ENCODE assay signal across 8 cellular contexts in the genomic region with DNA sequence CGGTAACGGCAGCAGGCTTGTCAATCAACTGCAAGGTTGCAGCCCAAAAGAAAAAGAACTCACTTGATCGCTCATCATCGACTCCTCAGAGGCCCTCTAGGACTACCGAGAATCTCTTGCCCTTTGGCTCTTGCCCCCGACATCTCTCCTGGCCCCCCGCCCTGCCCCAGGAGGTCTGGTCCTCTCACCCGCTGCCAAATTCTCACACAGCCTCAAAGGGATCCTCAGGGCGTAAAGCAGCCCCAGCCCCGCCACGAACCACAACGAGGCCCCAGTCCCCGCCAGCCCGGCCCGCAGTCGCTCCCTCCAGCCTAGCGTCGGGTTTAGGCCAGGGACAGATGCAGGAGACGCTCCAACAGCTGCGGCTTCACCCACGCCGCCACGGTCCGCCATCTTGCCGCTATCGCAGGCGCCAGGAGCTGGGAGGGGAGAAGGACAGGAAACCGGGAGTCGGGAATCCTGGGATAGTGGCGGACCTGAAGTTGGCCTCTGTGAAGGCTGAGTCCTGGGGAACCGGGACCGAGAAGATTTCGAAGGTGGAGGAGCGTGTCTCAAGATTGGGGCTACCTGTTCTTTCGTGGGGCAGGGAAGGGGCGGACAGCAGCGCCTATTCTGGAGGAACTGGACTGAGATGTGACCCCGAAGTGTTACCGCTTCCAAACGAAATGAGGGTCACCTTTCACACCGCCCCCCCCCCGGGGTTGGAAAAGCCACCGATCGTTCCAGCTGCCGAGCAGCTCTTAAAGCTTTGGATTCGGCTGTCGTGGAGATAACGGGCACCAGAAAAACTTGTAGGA. TPM values are rescaled to one million over a fixed set of nuclear protein-coding genes. Genes with fewer than 3 reads are reported as not detected.
DNase-seq lines count a peak whose midpoint lies in the region; ATAC-seq and TF ChIP-seq lines count a peak whose summit lies in the region.

A gene with protein sequence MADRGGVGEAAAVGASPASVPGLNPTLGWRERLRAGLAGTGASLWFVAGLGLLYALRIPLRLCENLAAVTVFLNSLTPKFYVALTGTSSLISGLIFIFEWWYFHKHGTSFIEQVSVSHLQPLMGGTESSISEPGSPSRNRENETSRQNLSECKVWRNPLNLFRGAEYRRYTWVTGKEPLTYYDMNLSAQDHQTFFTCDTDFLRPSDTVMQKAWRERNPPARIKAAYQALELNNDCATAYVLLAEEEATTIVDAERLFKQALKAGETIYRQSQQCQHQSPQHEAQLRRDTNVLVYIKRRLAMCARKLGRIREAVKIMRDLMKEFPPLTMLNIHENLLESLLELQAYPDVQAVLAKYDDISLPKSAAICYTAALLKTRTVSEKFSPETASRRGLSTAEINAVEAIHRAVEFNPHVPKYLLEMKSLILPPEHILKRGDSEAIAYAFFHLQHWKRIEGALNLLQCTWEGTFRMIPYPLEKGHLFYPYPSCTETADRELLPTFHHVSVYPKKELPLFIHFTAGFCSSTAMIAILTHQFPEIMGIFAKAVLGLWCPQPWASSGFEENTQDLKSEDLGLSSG (minus strand): TSS at position 421 of the 797 bp plus-strand sequence. CDS start 28 bp downstream, at position 393.

- no peaks in the 10 kb centered on the region for H3K27me3 Mint-ChIP-seq in osteocyte (ENCODE audit: unreplicated experiment)

- H3K27ac Mint-ChIP-seq in osteocyte (ENCODE audit: unreplicated experiment): peak within 1 kb of the TSS; percentile 100

- peaks cover 4% of the 10 kb centered on the region for H3K36me3 Mint-ChIP-seq in osteocyte (ENCODE audit: unreplicated experiment)

- H3K4me3 ChIP-seq in GM12865 (ENCODE audit: low read depth, low read length): peak within 1 kb of the TSS; percentile 76
- peak within 1 kb of the TSS; percentile 100 for H3K4me3 ChIP-seq in adipocyte (ENCODE audit: low read length)
- H3K4me3 ChIP-seq in thoracic aorta: peak within 1 kb of the TSS; percentile 85

- peak within 1 kb of the TSS; percentile 94 to 99 for H3K27ac ChIP-seq in thoracic aorta

- TF ChIP-seq CTCF in GM12865 (IDR thresholded peaks at IDR 0.05; ENCODE audit: insufficient read depth, low read depth, low read length, missing control alignments) (no peak), osteocyte (IDR thresholded peaks at IDR 0.05) (no peak), thoracic aorta (IDR thresholded peaks at IDR 0.05) (no peak)

- H3K4me1 ChIP-seq in adipocyte (ENCODE audit: control insufficient read depth, insufficient read depth, low read length) (peaks cover 35% of the 10 kb centered on the region), thoracic aorta (ENCODE audit: control insufficient read depth in 1 of 2, low read depth in 2 of 2) (peaks cover 19 to 45% of the 10 kb centered on the region in 2 donors)

- H3K36me3 ChIP-seq in adipocyte (ENCODE audit: control insufficient read depth, insufficient read depth, low read length, severe bottlenecking): peaks cover 10% of the 10 kb centered on the region
- no peaks in the 10 kb centered on the region for H3K36me3 ChIP-seq in thoracic aorta

- H3K9me3 ChIP-seq in adipocyte (ENCODE audit: control insufficient read depth, low read length) (no peaks in the 10 kb centered on the region), thoracic aorta (no peaks in the 10 kb centered on the region)

- H3K27me3 ChIP-seq in adipocyte (replicated peaks; ENCODE audit: control insufficient read depth, insufficient read depth, low read length): no peaks in the 10 kb centered on the region
- H3K27me3 ChIP-seq in thoracic aorta (replicated peaks; ENCODE audit: insufficient read depth): no peaks in the 10 kb centered on the region

- H3K4me3 Mint-ChIP-seq in osteocyte (ENCODE audit: unreplicated experiment): peak within 1 kb of the TSS; percentile 99

- H3K9me3 Mint-ChIP-seq in osteocyte (ENCODE audit: unreplicated experiment): no peaks in the 10 kb centered on the region

- peak; percentile 72 for DNase-seq in GM12865 (ENCODE audit: low read depth)
- peak; percentile 53 to 56 for DNase-seq in Kasumi-1 (lab: John Stamatoyannopoulos, UW)
- DNase-seq in adipocyte (ENCODE audit: low read depth): peak; percentile 80
- DNase-seq in head of caudate nucleus: peak; percentile 73 to 96 (median 89)
- DNase-seq in osteocyte (ENCODE audit: extremely low spot score, unreplicated experiment): peak; percentile 88
- DNase-seq in thoracic aorta (ENCODE audit: low spot score): no peak

- peaks cover 43% of the 10 kb centered on the region for H3K4me1 Mint-ChIP-seq in osteocyte (ENCODE audit: unreplicated experiment)

- intact Hi-C loops in head of caudate nucleus (cut with DNase I): loop anchor here (10.0 kb wide), 2 partner anchors 114 to 224 kb away; a partner anchor contains a TSS

- ATAC-seq in SK-N-SH treated with all-trans-retinoic acid at 6 μM for 48 hours: peak; percentile 87
- ATAC-seq in thoracic aorta (ENCODE audit: insufficient number of reproducible peaks, low FRiP score, low read depth): no peak
- ATAC-seq in GM18870 (IDR thresholded peaks at IDR 0.05; ENCODE audit: unreplicated experiment): no peak

- peak within 1 kb of the TSS; percentile 100 for H3K9ac ChIP-seq in adipocyte (ENCODE audit: low read length)

TF ChIP-seq in SK-N-SH treated with all-trans-retinoic acid at 6 μM for 48 hours, 23 proteins besides CTCF, POLR2A, EP300 and RAD21:
- TF ChIP-seq ESRRG (CRISPR knock-in tag; IDR thresholded peaks at IDR 0.05) (no peak), CSDC2 (CRISPR knock-in tag; IDR thresholded peaks at IDR 0.05) (no peak), SNAI2 (CRISPR knock-in tag; IDR thresholded peaks at IDR 0.05) (no peak), PPARA (CRISPR knock-in tag; IDR thresholded peaks at IDR 0.05; ENCODE audit: borderline replicate concordance) (no peak), BACH2 (CRISPR knock-in tag; IDR thresholded peaks at IDR 0.05; ENCODE audit: borderline replicate concordance) (no peak), ZNF565 (CRISPR knock-in tag; conservative IDR thresholded peaks at IDR 0.05; ENCODE audit: low read depth) (no peak), RARB (CRISPR knock-in tag; IDR thresholded peaks at IDR 0.05) (no peak), OSR1 (CRISPR knock-in tag; IDR thresholded peaks at IDR 0.05) (no peak), ARNTL (CRISPR knock-in tag; IDR thresholded peaks at IDR 0.05; ENCODE audit: borderline replicate concordance, low read depth) (no peak), ZNF70 (CRISPR knock-in tag; IDR thresholded peaks at IDR 0.05) (no peak)
- TF ChIP-seq, protein P1, sequence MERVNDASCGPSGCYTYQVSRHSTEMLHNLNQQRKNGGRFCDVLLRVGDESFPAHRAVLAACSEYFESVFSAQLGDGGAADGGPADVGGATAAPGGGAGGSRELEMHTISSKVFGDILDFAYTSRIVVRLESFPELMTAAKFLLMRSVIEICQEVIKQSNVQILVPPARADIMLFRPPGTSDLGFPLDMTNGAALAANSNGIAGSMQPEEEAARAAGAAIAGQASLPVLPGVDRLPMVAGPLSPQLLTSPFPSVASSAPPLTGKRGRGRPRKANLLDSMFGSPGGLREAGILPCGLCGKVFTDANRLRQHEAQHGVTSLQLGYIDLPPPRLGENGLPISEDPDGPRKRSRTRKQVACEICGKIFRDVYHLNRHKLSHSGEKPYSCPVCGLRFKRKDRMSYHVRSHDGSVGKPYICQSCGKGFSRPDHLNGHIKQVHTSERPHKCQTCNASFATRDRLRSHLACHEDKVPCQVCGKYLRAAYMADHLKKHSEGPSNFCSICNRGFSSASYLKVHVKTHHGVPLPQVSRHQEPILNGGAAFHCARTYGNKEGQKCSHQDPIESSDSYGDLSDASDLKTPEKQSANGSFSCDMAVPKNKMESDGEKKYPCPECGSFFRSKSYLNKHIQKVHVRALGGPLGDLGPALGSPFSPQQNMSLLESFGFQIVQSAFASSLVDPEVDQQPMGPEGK (CRISPR knock-in tag; IDR thresholded peaks at IDR 0.05; ENCODE audit: borderline replicate concordance): no peak
- TF ChIP-seq, protein P2, sequence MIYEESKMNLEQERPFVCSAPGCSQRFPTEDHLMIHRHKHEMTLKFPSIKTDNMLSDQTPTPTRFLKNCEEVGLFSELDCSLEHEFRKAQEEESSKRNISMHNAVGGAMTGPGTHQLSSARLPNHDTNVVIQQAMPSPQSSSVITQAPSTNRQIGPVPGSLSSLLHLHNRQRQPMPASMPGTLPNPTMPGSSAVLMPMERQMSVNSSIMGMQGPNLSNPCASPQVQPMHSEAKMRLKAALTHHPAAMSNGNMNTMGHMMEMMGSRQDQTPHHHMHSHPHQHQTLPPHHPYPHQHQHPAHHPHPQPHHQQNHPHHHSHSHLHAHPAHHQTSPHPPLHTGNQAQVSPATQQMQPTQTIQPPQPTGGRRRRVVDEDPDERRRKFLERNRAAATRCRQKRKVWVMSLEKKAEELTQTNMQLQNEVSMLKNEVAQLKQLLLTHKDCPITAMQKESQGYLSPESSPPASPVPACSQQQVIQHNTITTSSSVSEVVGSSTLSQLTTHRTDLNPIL (CRISPR knock-in tag; IDR thresholded peaks at IDR 0.05; ENCODE audit: low read depth): no peak
- TF ChIP-seq, protein P3, sequence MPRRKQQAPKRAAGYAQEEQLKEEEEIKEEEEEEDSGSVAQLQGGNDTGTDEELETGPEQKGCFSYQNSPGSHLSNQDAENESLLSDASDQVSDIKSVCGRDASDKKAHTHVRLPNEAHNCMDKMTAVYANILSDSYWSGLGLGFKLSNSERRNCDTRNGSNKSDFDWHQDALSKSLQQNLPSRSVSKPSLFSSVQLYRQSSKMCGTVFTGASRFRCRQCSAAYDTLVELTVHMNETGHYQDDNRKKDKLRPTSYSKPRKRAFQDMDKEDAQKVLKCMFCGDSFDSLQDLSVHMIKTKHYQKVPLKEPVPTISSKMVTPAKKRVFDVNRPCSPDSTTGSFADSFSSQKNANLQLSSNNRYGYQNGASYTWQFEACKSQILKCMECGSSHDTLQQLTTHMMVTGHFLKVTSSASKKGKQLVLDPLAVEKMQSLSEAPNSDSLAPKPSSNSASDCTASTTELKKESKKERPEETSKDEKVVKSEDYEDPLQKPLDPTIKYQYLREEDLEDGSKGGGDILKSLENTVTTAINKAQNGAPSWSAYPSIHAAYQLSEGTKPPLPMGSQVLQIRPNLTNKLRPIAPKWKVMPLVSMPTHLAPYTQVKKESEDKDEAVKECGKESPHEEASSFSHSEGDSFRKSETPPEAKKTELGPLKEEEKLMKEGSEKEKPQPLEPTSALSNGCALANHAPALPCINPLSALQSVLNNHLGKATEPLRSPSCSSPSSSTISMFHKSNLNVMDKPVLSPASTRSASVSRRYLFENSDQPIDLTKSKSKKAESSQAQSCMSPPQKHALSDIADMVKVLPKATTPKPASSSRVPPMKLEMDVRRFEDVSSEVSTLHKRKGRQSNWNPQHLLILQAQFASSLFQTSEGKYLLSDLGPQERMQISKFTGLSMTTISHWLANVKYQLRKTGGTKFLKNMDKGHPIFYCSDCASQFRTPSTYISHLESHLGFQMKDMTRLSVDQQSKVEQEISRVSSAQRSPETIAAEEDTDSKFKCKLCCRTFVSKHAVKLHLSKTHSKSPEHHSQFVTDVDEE (CRISPR knock-in tag; IDR thresholded peaks at IDR 0.05): no peak
TF ChIP-seq in SK-N-SH treated with all-trans-retinoic acid at 6 μM for 48 hours: peak in this region for 0.

RNA-seq across cellular contexts. Expression of the gene that starts here (rescaled TPM):
- total RNA-seq in osteocyte: 22.0 and 22.4 TPM in 2 replicates
- 10 to 100 TPM; 20.3 to 32.2 TPM for total RNA-seq in thoracic aorta
